In genomic region chr12:76422878-76423438, GRCh38 we compare ENCODE assay signal across 13 cellular contexts.
A peak's percentile ranks its signal among the peaks of the same experiment; 100 is the strongest.
DNase-seq lines count a peak whose midpoint lies in the region; ATAC-seq and TF ChIP-seq lines count a peak whose summit lies in the region.
"Had no signal": no experiment of that assay in that cellular context is flagged by ENCODE, and none has a peak within 500 bp of the region (broad histone marks: within the 10 kb centered on the region; RNA-seq: fewer than 3 reads in every experiment).

No MANE protein-coding gene starts in this region.

- peak overlapping the region; percentile 46 for H3K4me3 ChIP-seq in PC-3 (ENCODE audit: low read length)
- H3K4me3 ChIP-seq in endodermal cell (ENCODE audit: low read length): peak overlapping the region; percentile 37
- H3K4me3 ChIP-seq in mucosa of descending colon: no peak overlapping the region
- H3K4me3 ChIP-seq in Peyer's patch: no peak overlapping the region
- no peak overlapping the region for H3K4me3 ChIP-seq in ovary
- H3K4me3 ChIP-seq: MG63 had no signal

- no peaks in the 10 kb centered on the region for H3K79me2 ChIP-seq in PC-3 (ENCODE audit: low read length)

- TF ChIP-seq CTCF in PC-3 (conservative IDR thresholded peaks at IDR 0.05; ENCODE audit: low read depth, low read length): no peak
- no peak for TF ChIP-seq CTCF in endodermal cell (conservative IDR thresholded peaks at IDR 0.05)
- no peak for TF ChIP-seq CTCF in mucosa of descending colon (IDR thresholded peaks at IDR 0.05)
- no peak for TF ChIP-seq CTCF in Peyer's patch (IDR thresholded peaks at IDR 0.05)
- no peak for TF ChIP-seq CTCF in ovary (IDR thresholded peaks at IDR 0.05)

- H3K27ac ChIP-seq in PC-3 (ENCODE audit: low read length) (no peak overlapping the region), endodermal cell (ENCODE audit: low read depth, low read length) (no peak overlapping the region), Peyer's patch (no peak overlapping the region), ovary (no peak overlapping the region)

- H3F3A ChIP-seq in PC-3 (ENCODE audit: low read length, unreplicated experiment): no peaks in the 10 kb centered on the region

- TF ChIP-seq EP300 in ovary (IDR thresholded peaks at IDR 0.05): no peak

- H3K9me3 Mint-ChIP-seq in endodermal cell: peaks cover 12% of the 10 kb centered on the region

- WGBS in endodermal cell (ENCODE audit: insufficient coverage in 1 of 2, insufficient read length in 1 of 2), 2 experiments: 69 to 85% methylated on average over 5 of the region's 5 CpGs
- WGBS in ovary, 3 donors: 31 to 52% (median 34%) methylated on average over 5 of the region's 5 CpGs

- H4K20me1 ChIP-seq in PC-3 (ENCODE audit: low read length): no peaks in the 10 kb centered on the region

- H3K9ac ChIP-seq in PC-3 (ENCODE audit: low read length) (peak overlapping the region; percentile 17; the same call in 1 of the 2 replicates), endodermal cell (ENCODE audit: extremely low read depth, low read length, poor library complexity, severe bottlenecking) (no peak overlapping the region)

- CTCF ChIA-PET in PC-3 (lab: Charles Lee): no interaction called here

- ATAC-seq in PC-3 (peak; percentile 99), mucosa of descending colon (peak; percentile 26), HG03045 (IDR thresholded peaks at IDR 0.05; ENCODE audit: unreplicated experiment) (no peak)
- ATAC-seq: CD8-positive, alpha-beta T cell had no signal

- H3K4me1 Mint-ChIP-seq in endodermal cell: peaks cover 13% of the 10 kb centered on the region

- peaks cover 13% of the 10 kb centered on the region; the same call in 1 of the 2 replicates for H3K9me3 ChIP-seq in PC-3 (ENCODE audit: low read length)
- H3K9me3 ChIP-seq in endodermal cell (ENCODE audit: control insufficient read depth, low read length): peaks cover 24% of the 10 kb centered on the region
- H3K9me3 ChIP-seq in mucosa of descending colon: peaks cover 13% of the 10 kb centered on the region
- H3K9me3 ChIP-seq in Peyer's patch: peaks cover 0 to 11% (median 0%) of the 10 kb centered on the region in 4 donors
- H3K9me3 ChIP-seq in ovary: peaks cover 0 to 4% of the 10 kb centered on the region in 2 donors

- H3K27me3 ChIP-seq in PC-3 (ENCODE audit: low read length) (no peaks in the 10 kb centered on the region), endodermal cell (ENCODE audit: control insufficient read depth, insufficient read depth, low read length, poor library complexity, severe bottlenecking) (no peaks in the 10 kb centered on the region), Peyer's patch (no peaks in the 10 kb centered on the region), ovary (no peaks in the 10 kb centered on the region)
- H3K27me3 ChIP-seq: MG63 had no signal

- peak overlapping the region; percentile 4 for H3K27ac Mint-ChIP-seq in endodermal cell
- H3K27ac Mint-ChIP-seq: CD8-positive, alpha-beta T cell had no signal

- H3K4me3 Mint-ChIP-seq in endodermal cell: no peak overlapping the region
- H3K4me3 Mint-ChIP-seq: CD8-positive, alpha-beta T cell had no signal

- H3K27me3 Mint-ChIP-seq in endodermal cell (ENCODE audit: insufficient read depth): no peaks in the 10 kb centered on the region

- DNase-seq in Ammon's horn (ENCODE audit: low spot score): peak; percentile 3
- peak; percentile 63 for DNase-seq in PC-3
- DNase-seq in endodermal cell: no peak
- DNase-seq in mucosa of descending colon: no peak
- DNase-seq in Peyer's patch: no peak
- no peak for DNase-seq in SIG-M5 (lab: John Stamatoyannopoulos, UW)
- DNase-seq in ovary: no peak
- DNase-seq: CD8-positive, alpha-beta T cell; cortex of kidney; immature natural killer cell; MG63; NCI-H774 had no signal

- peaks cover 10% of the 10 kb centered on the region for H3K36me3 Mint-ChIP-seq in endodermal cell (ENCODE audit: low read depth)

- H3K4me2 ChIP-seq in PC-3 (ENCODE audit: low read length): peak overlapping the region; percentile 68

- H3K36me3 ChIP-seq in PC-3 (ENCODE audit: low read depth, low read length) (peaks cover 6% of the 10 kb centered on the region; the same call in 1 of the 2 replicates), endodermal cell (ENCODE audit: control insufficient read depth, insufficient read depth, low read length) (no peaks in the 10 kb centered on the region), mucosa of descending colon (ENCODE audit: low read depth) (no peaks in the 10 kb centered on the region), Peyer's patch (no peaks in the 10 kb centered on the region), ovary (no peaks in the 10 kb centered on the region)

- BruUV-seq in PC-3 (replicated peaks; lab: Mats Ljungman, UMichigan): no TSS peak

- H3K4me1 ChIP-seq in PC-3 (ENCODE audit: insufficient read depth, low read length): no peaks in the 10 kb centered on the region
- peaks cover 10% of the 10 kb centered on the region for H3K4me1 ChIP-seq in endodermal cell (ENCODE audit: control insufficient read depth, insufficient read depth, low read length)
- H3K4me1 ChIP-seq in mucosa of descending colon (ENCODE audit: low read depth): no peaks in the 10 kb centered on the region
- no peaks in the 10 kb centered on the region for H3K4me1 ChIP-seq in Peyer's patch
- H3K4me1 ChIP-seq in ovary (ENCODE audit: insufficient read depth): no peaks in the 10 kb centered on the region

- H3K9me2 ChIP-seq in PC-3 (replicated peaks; ENCODE audit: low read length): no peaks in the 10 kb centered on the region

- H2AFZ ChIP-seq in PC-3 (ENCODE audit: low read length): peak overlapping the region; percentile 27

- intact Hi-C loops in PC-3 (cut with micrococcal nuclease): no loop called here
- intact Hi-C loops in mucosa of descending colon (cut with DNase I, micrococcal nuclease): no loop called here
- intact Hi-C loops in ovary (cut with DNase I): no loop called here

- POLR2A ChIA-PET in PC-3 (lab: Charles Lee; ENCODE audit: unreplicated experiment): interaction anchor here (0.6 kb wide), 1 partner anchor 48 kb away, joined by 10 read pairs; no protein-coding TSS in a partner anchor

- no peak for TF ChIP-seq POLR2A in Peyer's patch (IDR thresholded peaks at IDR 0.05)
- no peak for TF ChIP-seq POLR2A in ovary (IDR thresholded peaks at IDR 0.05)

Comparison
In these comparisons a context has a peak if more than half of its experiments do, and no peak if none do; other contexts are left out.
1. DNase-seq: peak in Ammon's horn (single experiment) and PC-3 (single experiment); none in endodermal cell (single experiment), mucosa of descending colon (0 of 3), Peyer's patch (0 of 3), SIG-M5 (single experiment) and ovary (0 of 5).
2. H3K4me3 ChIP-seq: peak in PC-3 (single experiment) and endodermal cell (single experiment); none in mucosa of descending colon (single experiment), Peyer's patch (0 of 4) and ovary (single experiment).